In the genomic region with DNA sequence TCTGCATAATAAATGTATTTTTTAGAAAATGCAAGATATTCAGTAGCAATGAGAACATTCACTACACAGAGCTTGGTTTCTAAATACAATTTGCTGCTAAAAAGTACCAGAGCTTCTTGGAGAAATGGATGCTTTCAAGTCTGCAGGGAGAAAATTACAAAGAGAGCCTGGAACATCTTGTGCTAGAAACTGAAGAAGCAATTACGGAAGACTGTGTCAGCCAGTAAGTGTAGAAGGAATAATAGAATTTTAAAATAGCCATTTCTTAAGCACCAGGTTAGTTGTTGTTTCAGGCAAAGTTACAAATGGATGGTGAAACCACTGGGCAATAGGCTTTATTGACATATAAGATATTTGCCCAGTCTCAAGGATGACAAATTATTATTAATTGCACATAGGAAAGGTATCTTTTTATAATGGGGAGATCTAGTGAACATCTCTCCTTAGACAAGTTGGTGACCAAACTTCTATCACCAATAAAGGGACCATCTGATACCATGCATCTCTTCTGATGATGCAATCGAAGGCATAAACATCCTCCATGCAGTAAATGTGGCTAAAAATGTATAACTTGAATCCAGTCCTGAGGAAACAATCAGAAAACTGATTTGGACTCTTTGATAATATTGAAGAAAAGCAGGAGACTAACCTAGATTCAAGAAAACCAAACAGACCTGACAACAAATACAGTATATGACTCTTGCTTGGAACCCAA, we compare ENCODE assay signal across 25 cellular contexts.
A peak's percentile ranks its signal among the peaks of the same experiment; 100 is the strongest.
DNase-seq lines count a peak whose midpoint lies in the region; ATAC-seq and TF ChIP-seq lines count a peak whose summit lies in the region.
"Had no signal": no experiment of that assay in that cellular context is flagged by ENCODE, and none has a peak within 500 bp of the region (broad histone marks: within the 10 kb centered on the region; RNA-seq: fewer than 3 reads in every experiment).

No MANE protein-coding gene starts in this region.

- no peaks in the 10 kb centered on the region for H3K9me2 ChIP-seq in OCI-LY7 (ENCODE audit: insufficient read depth, low read length)

- peak overlapping the region in 38 of 59 donors; percentile 2 to 82 (median 52) for H3K27ac ChIP-seq in dorsolateral prefrontal cortex
- no peak overlapping the region for H3K27ac ChIP-seq in coronary artery
- no peak overlapping the region for H3K27ac ChIP-seq in OCI-LY7 (ENCODE audit: low read depth, low read length, poor library complexity, severe bottlenecking)
- H3K27ac ChIP-seq: GM23248, PC-9, SJSA1 had no signal

- CTCF ChIA-PET in WTC11 (lab: Charles Lee) (no interaction called here), OCI-LY7 (lab: Charles Lee; ENCODE audit: unreplicated experiment) (no interaction called here)

- H3K4me1 ChIP-seq in OCI-LY7 (ENCODE audit: insufficient read depth, low read length, poor library complexity, severe bottlenecking) = no peaks in the 10 kb centered on the region
- H3K4me1 ChIP-seq: HAP-1, SJSA1 had no signal

- no peak for ATAC-seq in WTC11

- H4K20me1 ChIP-seq in OCI-LY7 (ENCODE audit: insufficient read depth, low read length) = no peaks in the 10 kb centered on the region

- H3K4me3 Mint-ChIP-seq in WTC11 = no peak overlapping the region
- H3K4me3 Mint-ChIP-seq: CD4-positive, alpha-beta memory T cell had no signal

- H2AFZ ChIP-seq in OCI-LY7 (ENCODE audit: low read length) = no peak overlapping the region
- H2AFZ ChIP-seq: GM23248, PC-9 had no signal

- H3K36me3 ChIP-seq in OCI-LY7 (ENCODE audit: insufficient read depth, low read length) = no peaks in the 10 kb centered on the region

- H3K9me3 Mint-ChIP-seq in WTC11 = no peaks in the 10 kb centered on the region
- H3K9me3 Mint-ChIP-seq: CD4-positive, alpha-beta memory T cell had no signal

- no peak for DNase-seq in WTC11 (ENCODE audit: low spot score)
- DNase-seq in dorsolateral prefrontal cortex = no peak
- DNase-seq in inferior parietal cortex (ENCODE audit: extremely low spot score) = peak; percentile 50
- DNase-seq in superior temporal gyrus (ENCODE audit: extremely low spot score) = peak; percentile 62
- DNase-seq in ureter (ENCODE audit: low spot score) = no peak
- DNase-seq in coronary artery (ENCODE audit: low spot score) = no peak
- no peak for DNase-seq in mucosa of gallbladder (ENCODE audit: low spot score)
- DNase-seq in OCI-LY7 (ENCODE audit: low spot score) = no peak
- DNase-seq: C1 segment of cervical spinal cord; CD4-positive, alpha-beta memory T cell; COR-L47; DMS53; GM23248; KBM-7; MV-4-11; NCI-H1105; NCI-H146; NCI-H1930; NCI-H446; NCI-H524 treated with DMSO at 0.1 percent for 48 hours; NCI-H774; PC-9; Right ventricle myocardium superior had no signal

- H3K27ac Mint-ChIP-seq in WTC11 = no peak overlapping the region

- H3K4me1 Mint-ChIP-seq in WTC11 = peaks cover 8% of the 10 kb centered on the region

- no peaks in the 10 kb centered on the region for H3K27me3 ChIP-seq in dorsolateral prefrontal cortex
- H3K27me3 ChIP-seq: SJSA1 had no signal

- H3K36me3 Mint-ChIP-seq in WTC11 = no peaks in the 10 kb centered on the region

- H3K4me2 ChIP-seq in OCI-LY7 (ENCODE audit: low read length) = no peak overlapping the region
- H3K4me2 ChIP-seq: PC-9 had no signal

- H3K79me2 ChIP-seq in OCI-LY7 (ENCODE audit: insufficient read depth, low read depth, low read length) = no peaks in the 10 kb centered on the region

- no peaks in the 10 kb centered on the region for H3K27me3 Mint-ChIP-seq in WTC11 (ENCODE audit: low read depth)
- H3K27me3 Mint-ChIP-seq: CD4-positive, alpha-beta memory T cell had no signal

- POLR2A ChIA-PET in WTC11 (lab: Charles Lee) (no interaction called here), OCI-LY7 (lab: Charles Lee) (interaction anchor here (0.7 to 1.2 kb wide), 3 partner anchors 12 to 80 kb away, joined by 3 read pairs; no protein-coding TSS in a partner anchor)

- no peaks in the 10 kb centered on the region for H3K9me3 ChIP-seq in OCI-LY7 (ENCODE audit: low read length)
- H3K9me3 ChIP-seq: HAP-1, SJSA1 had no signal

- no TSS peak for BruUV-seq in OCI-LY7 (replicated peaks; lab: Mats Ljungman, UMichigan)

- TF ChIP-seq CTCF in WTC11 (IDR thresholded peaks at IDR 0.05) (no peak), dorsolateral prefrontal cortex (IDR thresholded peaks at IDR 0.05 in 54 of 56, conservative IDR thresholded peaks at IDR 0.05 in 2 of 56; ENCODE audit: low read depth in 1 of 56, partially characterized antibody in 56 of 56) (no peak), coronary artery (IDR thresholded peaks at IDR 0.05) (no peak), OCI-LY7 (conservative IDR thresholded peaks at IDR 0.05; ENCODE audit: low read length) (no peak)

- H3K4me3 ChIP-seq in dorsolateral prefrontal cortex (no peak overlapping the region), coronary artery (no peak overlapping the region), OCI-LY7 (ENCODE audit: low read depth, low read length, poor library complexity, severe bottlenecking) (no peak overlapping the region)
- H3K4me3 ChIP-seq: GM23248, HAP-1, PC-9, SJSA1 had no signal

- intact Hi-C loops in dorsolateral prefrontal cortex (cut with DNase I) (no loop called here), OCI-LY7 (cut with micrococcal nuclease; ENCODE audit: unreplicated experiment) (no loop called here)

TF ChIP-seq in WTC11, 78 proteins besides CTCF, POLR2A, EP300 and RAD21:
- TF ChIP-seq SP1 (CRISPR knock-in tag; conservative IDR thresholded peaks at IDR 0.05) (no peak), ZNF425 (CRISPR knock-in tag; conservative IDR thresholded peaks at IDR 0.05) (no peak), ZNF416 (CRISPR knock-in tag; IDR thresholded peaks at IDR 0.05) (no peak), SMAD3 (CRISPR knock-in tag; IDR thresholded peaks at IDR 0.05; ENCODE audit: borderline replicate concordance) (no peak), GABPB1 (CRISPR knock-in tag; IDR thresholded peaks at IDR 0.05) (peak; percentile 31; the same call in 1 of the 2 replicates), CDX4 (CRISPR knock-in tag; IDR thresholded peaks at IDR 0.05; ENCODE audit: borderline replicate concordance) (no peak), GTF2I (CRISPR knock-in tag; conservative IDR thresholded peaks at IDR 0.05) (no peak)
TF ChIP-seq in WTC11: peak in this region for 1.

Comparison
In these comparisons a context has a peak if more than half of its experiments do, and no peak if none do; other contexts are left out.
1. DNase-seq: peak in inferior parietal cortex (single experiment) and superior temporal gyrus (single experiment); none in WTC11 (single experiment), dorsolateral prefrontal cortex (0 of 10), ureter (single experiment), coronary artery (single experiment), mucosa of gallbladder (single experiment) and OCI-LY7 (single experiment).
2. H3K27ac ChIP-seq: peak in dorsolateral prefrontal cortex (38 of 59); none in coronary artery (0 of 2) and OCI-LY7 (single experiment).